In the genomic region with DNA sequence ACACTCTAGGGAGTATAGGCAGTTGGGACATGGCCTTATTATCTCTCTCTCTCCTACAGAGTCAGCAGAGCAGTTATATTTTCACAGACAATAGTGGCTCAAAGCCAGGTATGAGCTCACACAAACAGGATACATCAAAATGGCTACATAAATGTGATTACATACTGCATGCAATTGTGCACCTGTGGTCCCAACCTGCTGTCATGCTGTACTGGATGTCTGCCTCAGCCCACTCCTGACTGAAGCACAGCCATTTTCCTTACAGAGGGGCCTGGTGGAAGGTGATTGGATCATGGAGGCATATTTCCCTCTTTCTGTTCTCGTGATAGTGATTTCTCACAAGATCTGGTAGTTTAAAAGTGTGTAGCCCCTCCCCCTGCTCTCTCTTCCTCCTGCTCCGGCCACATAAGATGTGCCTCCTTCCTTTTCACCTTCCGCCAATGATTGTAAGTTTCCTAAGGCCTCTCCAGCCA, we compare ENCODE assay signal across 9 cellular contexts. TPM values are rescaled to one million over a fixed set of nuclear protein-coding genes. Genes with fewer than 3 reads are reported as not detected.
DNase-seq lines count a peak whose midpoint lies in the region; ATAC-seq and FAIRE-seq lines count a peak whose summit lies in the region.
"Had no signal": no experiment of that assay in that cellular context is flagged by ENCODE, and none has a peak within 500 bp of the region (broad histone marks: within the 10 kb centered on the region; RNA-seq: fewer than 3 reads in every experiment).

No MANE protein-coding gene starts in this region.

- H3K27ac ChIP-seq in epithelial cell of prostate = no peak overlapping the region

- H3K9me3 Mint-ChIP-seq in stimulated activated naive CD8-positive, alpha-beta T cell treated with anti-CD3 and anti-CD28 coated beads, Interleukin-15, Interleukin-2, amounts not matched to agents 100 ng/mL and 50 ng/mL, for 24 hours = peaks cover 6% of the 10 kb centered on the region
- peaks cover 6% of the 10 kb centered on the region for H3K9me3 Mint-ChIP-seq in stimulated activated memory B cell treated with anti-CD40 and anti-IgM and Interleukin-4, amounts not matched to agents 10 μg/mL and 1 μg/mL and 100 μg/mL, for 72 hours

- no peak overlapping the region for H3K4me3 Mint-ChIP-seq in stimulated activated naive CD8-positive, alpha-beta T cell treated with anti-CD3 and anti-CD28 coated beads, Interleukin-15, Interleukin-2, amounts not matched to agents 100 ng/mL and 50 ng/mL, for 24 hours
- no peak overlapping the region for H3K4me3 Mint-ChIP-seq in stimulated activated memory B cell treated with anti-CD40 and anti-IgM and Interleukin-4, amounts not matched to agents 10 μg/mL and 1 μg/mL and 100 μg/mL, for 72 hours

- no peak for DNase-seq in stimulated activated naive CD8-positive, alpha-beta T cell treated with anti-CD3 and anti-CD28 coated beads, Interleukin-15, Interleukin-2, amounts not matched to agents 100 U/mL and 50 U/mL, for 24 hours
- DNase-seq in RPMI7951 (ENCODE audit: low read depth) = peak; percentile 32
- peak; percentile 5 for DNase-seq in epithelial cell of prostate (ENCODE audit: low read depth, low spot score)
- DNase-seq in urothelium cell line (ENCODE audit: low spot score) = no peak
- no peak for DNase-seq in stimulated activated CD4-positive, alpha-beta T cell treated with anti-CD3 and anti-CD28 coated beads, Interleukin-4, amount 100 ng/mL, for 24 hours
- DNase-seq: transverse colon had no signal

- peaks cover 34% of the 10 kb centered on the region for H3K4me1 Mint-ChIP-seq in stimulated activated naive CD8-positive, alpha-beta T cell treated with anti-CD3 and anti-CD28 coated beads, Interleukin-15, Interleukin-2, amounts not matched to agents 100 ng/mL and 50 ng/mL, for 24 hours (ENCODE audit: low read depth)
- peaks cover 10% of the 10 kb centered on the region for H3K4me1 Mint-ChIP-seq in stimulated activated memory B cell treated with anti-CD40 and anti-IgM and Interleukin-4, amounts not matched to agents 10 μg/mL and 1 μg/mL and 100 μg/mL, for 72 hours

- ATAC-seq in stimulated activated naive CD8-positive, alpha-beta T cell treated with anti-CD3 and anti-CD28 coated beads, Interleukin-15, Interleukin-2, amounts not matched to agents 100 U/mL and 50 U/mL, for 24 hours = no peak
- no peak for ATAC-seq in HG03354 (IDR thresholded peaks at IDR 0.05; ENCODE audit: poor library complexity, severe bottlenecking, unreplicated experiment)
- no peak for ATAC-seq in stimulated activated memory B cell treated with anti-CD40 and anti-IgM and Interleukin-4, amounts not matched to agents 10 μg/mL and 1 μg/mL and 100 μg/mL, for 72 hours

- FAIRE-seq in urothelium cell line (lab: Jason Lieb, UNC) = peak; percentile 9

- peaks cover 14% of the 10 kb centered on the region for H3K36me3 Mint-ChIP-seq in stimulated activated naive CD8-positive, alpha-beta T cell treated with anti-CD3 and anti-CD28 coated beads, Interleukin-15, Interleukin-2, amounts not matched to agents 100 ng/mL and 50 ng/mL, for 24 hours (ENCODE audit: low read depth)
- H3K36me3 Mint-ChIP-seq in stimulated activated memory B cell treated with anti-CD40 and anti-IgM and Interleukin-4, amounts not matched to agents 10 μg/mL and 1 μg/mL and 100 μg/mL, for 72 hours = peaks cover 8% of the 10 kb centered on the region

- peak overlapping the region; percentile 66 for H3K27ac Mint-ChIP-seq in stimulated activated naive CD8-positive, alpha-beta T cell treated with anti-CD3 and anti-CD28 coated beads, Interleukin-15, Interleukin-2, amounts not matched to agents 100 ng/mL and 50 ng/mL, for 24 hours
- H3K27ac Mint-ChIP-seq in stimulated activated memory B cell treated with anti-CD40 and anti-IgM and Interleukin-4, amounts not matched to agents 10 μg/mL and 1 μg/mL and 100 μg/mL, for 72 hours = no peak overlapping the region

- H3K27me3 Mint-ChIP-seq in stimulated activated naive CD8-positive, alpha-beta T cell treated with anti-CD3 and anti-CD28 coated beads, Interleukin-15, Interleukin-2, amounts not matched to agents 100 ng/mL and 50 ng/mL, for 24 hours = no peaks in the 10 kb centered on the region
- no peaks in the 10 kb centered on the region for H3K27me3 Mint-ChIP-seq in stimulated activated memory B cell treated with anti-CD40 and anti-IgM and Interleukin-4, amounts not matched to agents 10 μg/mL and 1 μg/mL and 100 μg/mL, for 72 hours

RNA-seq across cellular contexts. Expression of gene SAMHD1, which starts 37.0 kb away (rescaled TPM):
- total RNA-seq in RPMI7951 (2014; rRNA removed; shearing (Covaris generic)) = 55.5 and 61.1 TPM in 2 replicates

Comparison
In these comparisons a context has a peak if more than half of its experiments do, and no peak if none do; other contexts are left out.
1. DNase-seq: peak in RPMI7951 (single experiment) and epithelial cell of prostate (single experiment); none in stimulated activated naive CD8-positive, alpha-beta T cell treated with anti-CD3 and anti-CD28 coated beads, Interleukin-15, Interleukin-2, amounts not matched to agents 100 U/mL and 50 U/mL, for 24 hours (single experiment), urothelium cell line (single experiment) and stimulated activated CD4-positive, alpha-beta T cell treated with anti-CD3 and anti-CD28 coated beads, Interleukin-4, amount 100 ng/mL, for 24 hours (single experiment).